In the genomic region with DNA sequence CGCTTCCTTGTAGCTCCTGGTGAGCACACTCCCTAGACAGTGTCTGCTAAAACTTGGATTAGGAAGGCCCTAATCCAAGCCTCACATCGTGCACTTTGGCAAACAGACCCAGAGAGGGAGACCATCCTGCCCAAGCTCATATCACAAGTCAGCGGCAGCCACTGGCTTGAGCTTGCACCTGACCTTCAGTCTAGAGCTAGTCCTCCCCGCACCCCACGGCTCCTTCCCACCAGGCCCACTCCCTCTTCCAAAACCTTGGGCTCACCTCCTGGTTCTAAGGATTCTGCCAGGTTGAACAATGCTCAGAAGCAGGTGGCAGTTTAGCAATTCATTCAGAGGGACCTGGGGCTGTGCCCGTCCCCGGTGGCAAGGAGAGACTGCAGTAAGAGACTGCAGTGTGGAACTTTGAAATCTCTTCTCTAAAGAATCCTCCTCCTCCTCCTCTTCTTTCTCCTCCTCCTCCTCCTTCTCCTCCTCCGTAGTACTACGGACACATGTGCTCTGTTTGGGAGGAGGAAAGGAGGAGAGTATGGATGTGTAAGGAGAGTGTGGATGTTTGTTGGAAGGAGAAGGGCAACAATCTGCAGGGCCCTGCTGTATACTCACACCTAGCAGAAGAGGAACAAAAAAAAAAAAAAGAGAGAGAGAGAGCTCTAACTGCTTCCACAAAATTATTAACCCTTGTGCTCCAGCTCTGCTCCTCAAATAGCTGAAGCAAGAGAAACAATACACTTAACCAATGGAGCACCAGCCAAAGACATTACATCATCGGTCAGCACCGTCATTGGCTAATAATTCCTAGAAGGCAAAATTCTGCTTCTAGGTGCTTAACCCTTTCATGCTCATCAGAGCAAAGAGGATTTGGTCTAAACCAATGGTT, we compare ENCODE assay signal across 17 cellular contexts. TPM values are rescaled to one million over a fixed set of nuclear protein-coding genes. Genes with fewer than 3 reads are reported as not detected.
DNase-seq lines count a peak whose midpoint lies in the region; ATAC-seq lines count a peak whose summit lies in the region.
"Had no signal": no experiment of that assay in that cellular context is flagged by ENCODE, and none has a peak within 500 bp of the region (broad histone marks: within the 10 kb centered on the region; RNA-seq: fewer than 3 reads in every experiment).

No MANE protein-coding gene starts in this region.

- no peak for ATAC-seq in stimulated activated naive CD8-positive, alpha-beta T cell treated with anti-CD3 and anti-CD28 coated beads, Interleukin-15, Interleukin-2, amounts not matched to agents 100 U/mL and 50 U/mL, for 24 hours
- no peak for ATAC-seq in HG02840 (IDR thresholded peaks at IDR 0.05; ENCODE audit: low FRiP score, unreplicated experiment)
- ATAC-seq: activated T-cell treated with anti-CD3 and anti-CD28 coated beads, Interleukin-2, amount 50 U/mL, for 4 hours had no signal

- peaks cover 9% of the 10 kb centered on the region for H3K36me3 ChIP-seq in HUES48 (ENCODE audit: control insufficient read depth, insufficient read depth, low read length)
- peaks cover 16% of the 10 kb centered on the region; the same call in 1 of the 2 replicates for H3K36me3 ChIP-seq in iPS-20b (ENCODE audit: insufficient read depth, low read depth, low read length)
- H3K36me3 ChIP-seq: left ventricle myocardium inferior had no signal

- peak; percentile 18 for DNase-seq in Caki2 (ENCODE audit: low read depth)
- peak; percentile 56 for DNase-seq in SK-MEL-5 (ENCODE audit: low read depth, low spot score)
- no peak for DNase-seq in KG1 (lab: John Stamatoyannopoulos, UW)
- DNase-seq in stimulated activated naive CD8-positive, alpha-beta T cell treated with anti-CD3 and anti-CD28 coated beads, Interleukin-15, Interleukin-2, amounts not matched to agents 100 U/mL and 50 U/mL, for 24 hours, result no peak
- DNase-seq in activated naive CD4-positive, alpha-beta T cell treated with Interleukin-2 at 50 U/mL for 16 hours, result no peak
- DNase-seq: activated CD4-positive, alpha-beta T cell treated with anti-CD3 and anti-CD28 coated beads, Interleukin-2, amount 50 U/mL, for 48 hours; activated naive CD8-positive, alpha-beta T cell treated with anti-CD3 and anti-CD28 coated beads, Interleukin-2, amount 10 ng/mL, durations not matched to agents 7 days and 5 days; activated T-cell treated with anti-CD3 and anti-CD28 coated beads, Interleukin-2, amount 50 U/mL, for 4 hours; effector CD8-positive, alpha-beta T cell; left ventricle myocardium inferior; NCI-H2029 treated with DMSO at 0.1 percent for 48 hours had no signal

- H3K9me3 ChIP-seq in HUES48 (ENCODE audit: control insufficient read depth, insufficient read depth, low read length), result no peaks in the 10 kb centered on the region
- H3K9me3 ChIP-seq in iPS-20b (ENCODE audit: insufficient read depth, low read depth, low read length), result no peaks in the 10 kb centered on the region
- H3K9me3 ChIP-seq: left ventricle myocardium inferior had no signal

- H3K9ac ChIP-seq in HUES48 (ENCODE audit: low read depth, low read length) (peak overlapping the region; percentile 46), iPS-20b (ENCODE audit: low read depth, low read length) (peak overlapping the region; percentile 79; the same call in 1 of the 2 replicates)

- H3K4me1 ChIP-seq in HUES48 (ENCODE audit: control insufficient read depth, insufficient read depth, low read length), result peaks cover 78% of the 10 kb centered on the region
- peaks cover 64% of the 10 kb centered on the region for H3K4me1 ChIP-seq in iPS-20b (ENCODE audit: insufficient read depth, low read length)
- H3K4me1 ChIP-seq: left ventricle myocardium inferior had no signal

- H3K27me3 ChIP-seq in HUES48 (ENCODE audit: control insufficient read depth, insufficient read depth, low read length), result peaks cover 20% of the 10 kb centered on the region
- H3K27me3 ChIP-seq in iPS-20b (ENCODE audit: insufficient read depth, low read length), result peaks cover 40% of the 10 kb centered on the region

- in situ Hi-C loops in Caki2 (cut with HindIII; ENCODE audit: low pct_unique_long_range_greater_than_20kb, low sequenced_read_pairs) (no loop called here), SK-MEL-5 (cut with HindIII; ENCODE audit: low pct_unique_long_range_greater_than_20kb, low sequenced_read_pairs) (no loop called here)

- peak overlapping the region; percentile 62 for H3K27ac ChIP-seq in HUES48 (ENCODE audit: low read depth, low read length)
- H3K27ac ChIP-seq in iPS-20b (ENCODE audit: low read length), result peak overlapping the region; percentile 66
- H3K27ac ChIP-seq: HL-60, left ventricle myocardium inferior had no signal

- H3K4me3 ChIP-seq in HUES48 (ENCODE audit: low read depth, low read length) (peak overlapping the region; percentile 61), iPS-20b (ENCODE audit: low read length) (peak overlapping the region; percentile 66)
- H3K4me3 ChIP-seq: left ventricle myocardium inferior had no signal

RNA-seq across cellular contexts. Expression of gene SYN3, which starts 6.0 kb away (rescaled TPM):
- total RNA-seq in Caki2 (2014; rRNA removed; shearing (Covaris generic); ENCODE audit: low replicate concordance), result not detected in 2 replicates
- total RNA-seq in SK-MEL-5 (2014; rRNA removed; shearing (Covaris generic)), result 0.48 and 1.2 TPM in 2 replicates
- polyA plus RNA-seq in SK-MEL-5 (2015; cell fraction: cytosol; rRNA removed), result 1.8 and 3.7 TPM in 2 replicates
- polyA plus RNA-seq in SK-MEL-5 (2015; cell fraction: nucleus; rRNA removed), result 1.3 and 4.0 TPM in 2 replicates
- total RNA-seq: activated naive CD8-positive, alpha-beta T cell treated with anti-CD3 and anti-CD28 coated beads, Interleukin-2, amount 10 ng/mL, durations not matched to agents 7 days and 5 days; activated T-cell treated with anti-CD3 and anti-CD28 coated beads, Interleukin-2, amount 50 U/mL, for 4 hours; myocyte; pulmonary artery endothelial cell had no signal

Comparison
In these comparisons a context has a peak if more than half of its experiments do, and no peak if none do; other contexts are left out.
1. DNase-seq: peak in Caki2 (single experiment) and SK-MEL-5 (single experiment); none in KG1 (single experiment), stimulated activated naive CD8-positive, alpha-beta T cell treated with anti-CD3 and anti-CD28 coated beads, Interleukin-15, Interleukin-2, amounts not matched to agents 100 U/mL and 50 U/mL, for 24 hours (single experiment) and activated naive CD4-positive, alpha-beta T cell treated with Interleukin-2 at 50 U/mL for 16 hours (single experiment).